Comparison of ENCODE assay signal across 14 cellular contexts in genomic region chrX:129581904-129582303, GRCh38. TPM values are rescaled to one million over a fixed set of nuclear protein-coding genes. Genes with fewer than 3 reads are reported as not detected.
DNase-seq lines count a peak whose midpoint lies in the region; ATAC-seq and TF ChIP-seq lines count a peak whose summit lies in the region.
"Had no signal": no experiment of that assay in that cellular context is flagged by ENCODE, and none has a peak within 500 bp of the region (broad histone marks: within the 10 kb centered on the region; RNA-seq: fewer than 3 reads in every experiment).

No MANE protein-coding gene starts in this region.

- CTCF ChIA-PET in CD8-positive, alpha-beta T cell (lab: Charles Lee), result no interaction called here

- TF ChIP-seq CTCF in mesothelial cell of epicardium (IDR thresholded peaks at IDR 0.05; ENCODE audit: unreplicated experiment) (no peak), osteocyte (IDR thresholded peaks at IDR 0.05) (no peak), progenitor cell of endocrine pancreas (IDR thresholded peaks at IDR 0.05; ENCODE audit: unreplicated experiment) (no peak)
- TF ChIP-seq CTCF in CD8-positive, alpha-beta T cell (IDR thresholded peaks at IDR 0.05), result no peak

- H3K9me3 ChIP-seq in CD8-positive, alpha-beta T cell (ENCODE audit: low read length), result no peaks in the 10 kb centered on the region
- H3K9me3 ChIP-seq: BLaER1 treated with 17β-estradiol and CSF1 and Interleukin-3, amounts not matched to agents 10 nM and 100 nM; HAP-1 had no signal

- H3K4me3 ChIP-seq in CD8-positive, alpha-beta T cell (ENCODE audit: low read depth, low read length), result no peak overlapping the region
- H3K4me3 ChIP-seq: BLaER1 treated with 17β-estradiol and CSF1 and Interleukin-3, amounts not matched to agents 10 nM and 100 nM; GM23248; HAP-1 had no signal

- no peak overlapping the region for H3K27ac ChIP-seq in CD8-positive, alpha-beta T cell (ENCODE audit: low read depth, low read length)
- H3K27ac ChIP-seq: BLaER1 treated with 17β-estradiol and CSF1 and Interleukin-3, amounts not matched to agents 10 nM and 100 nM; GM23248 had no signal

- H3K9me3 Mint-ChIP-seq in dendritic cell treated with granulocyte-macrophage colony-stimulating factor and Interleukin-4, amounts not matched to agents 40 ng/mL and 50 ng/mL, for 4 days, result no peaks in the 10 kb centered on the region
- H3K9me3 Mint-ChIP-seq in mesothelial cell of epicardium (no peaks in the 10 kb centered on the region), osteocyte (ENCODE audit: unreplicated experiment) (no peaks in the 10 kb centered on the region), progenitor cell of endocrine pancreas (ENCODE audit: low read depth) (no peaks in the 10 kb centered on the region)
- no peaks in the 10 kb centered on the region for H3K9me3 Mint-ChIP-seq in CD8-positive, alpha-beta T cell
- H3K9me3 Mint-ChIP-seq: CD8-positive, alpha-beta memory T cell had no signal

- DNase-seq in M059J (ENCODE audit: low read depth) (peak; percentile 58), mesothelial cell of epicardium (ENCODE audit: low spot score in 2 of 2, unreplicated experiment in 2 of 2) (no peak), osteocyte (ENCODE audit: extremely low spot score, unreplicated experiment) (no peak), progenitor cell of endocrine pancreas (ENCODE audit: low spot score, unreplicated experiment) (no peak)
- no peak for DNase-seq in activated CD4-positive, alpha-beta T cell treated with anti-CD3 and anti-CD28 coated beads, Interleukin-2, amount 50 U/mL, for 4 hours
- DNase-seq in CD8-positive, alpha-beta T cell, result no peak
- DNase-seq: CD8-positive, alpha-beta memory T cell; COR-L47; DMS 273 treated with DMSO at 0.1 percent for 48 hours; GM23248 had no signal

- no peaks in the 10 kb centered on the region for H3K36me3 ChIP-seq in CD8-positive, alpha-beta T cell (ENCODE audit: insufficient read depth, low read length)

- H3K36me3 Mint-ChIP-seq in dendritic cell treated with granulocyte-macrophage colony-stimulating factor and Interleukin-4, amounts not matched to agents 40 ng/mL and 50 ng/mL, for 4 days (ENCODE audit: low read depth), result peaks cover 31% of the 10 kb centered on the region
- H3K36me3 Mint-ChIP-seq in mesothelial cell of epicardium, result peaks cover 27% of the 10 kb centered on the region
- peaks cover 37% of the 10 kb centered on the region for H3K36me3 Mint-ChIP-seq in osteocyte (ENCODE audit: unreplicated experiment)
- H3K36me3 Mint-ChIP-seq in progenitor cell of endocrine pancreas (ENCODE audit: insufficient read depth), result peaks cover 13% of the 10 kb centered on the region
- H3K36me3 Mint-ChIP-seq in CD8-positive, alpha-beta T cell, result peaks cover 17% of the 10 kb centered on the region
- H3K36me3 Mint-ChIP-seq: CD8-positive, alpha-beta memory T cell had no signal

- H3K4me1 ChIP-seq in CD8-positive, alpha-beta T cell (ENCODE audit: insufficient read depth, low read length), result no peaks in the 10 kb centered on the region
- H3K4me1 ChIP-seq: BLaER1 treated with 17β-estradiol and CSF1 and Interleukin-3, amounts not matched to agents 10 nM and 100 nM had no signal

- H3K4me1 Mint-ChIP-seq in dendritic cell treated with granulocyte-macrophage colony-stimulating factor and Interleukin-4, amounts not matched to agents 40 ng/mL and 50 ng/mL, for 4 days (ENCODE audit: low read depth), result no peaks in the 10 kb centered on the region
- H3K4me1 Mint-ChIP-seq in mesothelial cell of epicardium (peaks cover 23% of the 10 kb centered on the region), osteocyte (ENCODE audit: unreplicated experiment) (peaks cover 47% of the 10 kb centered on the region), progenitor cell of endocrine pancreas (ENCODE audit: low read depth) (no peaks in the 10 kb centered on the region)
- no peaks in the 10 kb centered on the region for H3K4me1 Mint-ChIP-seq in CD8-positive, alpha-beta T cell (ENCODE audit: low read depth)
- H3K4me1 Mint-ChIP-seq: B cell; CD8-positive, alpha-beta memory T cell had no signal

- no peaks in the 10 kb centered on the region for H3K27me3 ChIP-seq in CD8-positive, alpha-beta T cell (ENCODE audit: insufficient read depth, low read length)

- no peak for ATAC-seq in CD8-positive, alpha-beta T cell

- no peaks in the 10 kb centered on the region for H3K27me3 Mint-ChIP-seq in dendritic cell treated with granulocyte-macrophage colony-stimulating factor and Interleukin-4, amounts not matched to agents 40 ng/mL and 50 ng/mL, for 4 days
- H3K27me3 Mint-ChIP-seq in mesothelial cell of epicardium (ENCODE audit: low read depth) (no peaks in the 10 kb centered on the region), osteocyte (ENCODE audit: unreplicated experiment) (no peaks in the 10 kb centered on the region), progenitor cell of endocrine pancreas (no peaks in the 10 kb centered on the region)
- H3K27me3 Mint-ChIP-seq in CD8-positive, alpha-beta T cell (ENCODE audit: low read depth), result no peaks in the 10 kb centered on the region
- H3K27me3 Mint-ChIP-seq: B cell had no signal

- peak overlapping the region; percentile 37 for H3K27ac Mint-ChIP-seq in dendritic cell treated with granulocyte-macrophage colony-stimulating factor and Interleukin-4, amounts not matched to agents 40 ng/mL and 50 ng/mL, for 4 days
- peak overlapping the region; percentile 71 for H3K27ac Mint-ChIP-seq in mesothelial cell of epicardium
- H3K27ac Mint-ChIP-seq in osteocyte (ENCODE audit: unreplicated experiment), result peak overlapping the region; percentile 69
- no peak overlapping the region for H3K27ac Mint-ChIP-seq in progenitor cell of endocrine pancreas
- H3K27ac Mint-ChIP-seq in CD8-positive, alpha-beta T cell, result no peak overlapping the region
- H3K27ac Mint-ChIP-seq: B cell; CD8-positive, alpha-beta memory T cell had no signal

- H3K4me3 Mint-ChIP-seq in dendritic cell treated with granulocyte-macrophage colony-stimulating factor and Interleukin-4, amounts not matched to agents 40 ng/mL and 50 ng/mL, for 4 days, result no peak overlapping the region
- H3K4me3 Mint-ChIP-seq in mesothelial cell of epicardium, result no peak overlapping the region
- no peak overlapping the region for H3K4me3 Mint-ChIP-seq in osteocyte (ENCODE audit: unreplicated experiment)
- no peak overlapping the region for H3K4me3 Mint-ChIP-seq in progenitor cell of endocrine pancreas (ENCODE audit: low read depth)
- H3K4me3 Mint-ChIP-seq in CD8-positive, alpha-beta T cell, result no peak overlapping the region
- H3K4me3 Mint-ChIP-seq: B cell; CD8-positive, alpha-beta memory T cell had no signal

- POLR2A ChIA-PET in CD8-positive, alpha-beta T cell (lab: Charles Lee), result no interaction called here

- intact Hi-C loops in dendritic cell treated with granulocyte-macrophage colony-stimulating factor and Interleukin-4, amounts not matched to agents 40 ng/mL and 50 ng/mL, for 4 days (cut with micrococcal nuclease), result no loop called here
- intact Hi-C loops in CD8-positive, alpha-beta T cell (cut with DNase I, micrococcal nuclease), result no loop called here

RNA-seq across cellular contexts. Expression of gene OCRL, which starts 41.8 kb away (rescaled TPM):
- 31.8 and 44.7 TPM in 2 replicates for total RNA-seq in M059J (2014; rRNA removed; shearing (Covaris generic))
- total RNA-seq in mesothelial cell of epicardium (46.7 to 49.0 TPM (median 48.9 TPM) in 3 replicates), osteocyte (49.8 and 52.8 TPM in 2 replicates), progenitor cell of endocrine pancreas (57.2 and 60.3 TPM in 2 replicates)
- 1 to 10 TPM; 1.7 to 2.1 TPM for total RNA-seq in CD8-positive, alpha-beta T cell

RNA-seq across cellular contexts. Expression of gene SMARCA1, which starts 58.6 kb away (rescaled TPM):
- 95.1 and 142 TPM in 2 replicates for total RNA-seq in M059J (2014; rRNA removed; shearing (Covaris generic))
- total RNA-seq in mesothelial cell of epicardium, result 116 TPM in 3 replicates
- total RNA-seq in osteocyte, result 118 and 121 TPM in 2 replicates
- total RNA-seq in progenitor cell of endocrine pancreas, result 183 TPM in 2 replicates
- total RNA-seq in CD8-positive, alpha-beta T cell, result under 1 TPM; 0.35 to 0.39 TPM

Comparison
In these comparisons a context has a peak if more than half of its experiments do, and no peak if none do; other contexts are left out.
1. H3K27ac Mint-ChIP-seq: peak in dendritic cell treated with granulocyte-macrophage colony-stimulating factor and Interleukin-4, amounts not matched to agents 40 ng/mL and 50 ng/mL, for 4 days (single experiment), mesothelial cell of epicardium (single experiment) and osteocyte (single experiment); none in progenitor cell of endocrine pancreas (single experiment) and CD8-positive, alpha-beta T cell (single experiment).
2. RNA of gene OCRL, which starts 41.8 kb away (total RNA-seq): 57.2 to 60.3 TPM in progenitor cell of endocrine pancreas, 49.8 to 52.8 TPM in osteocyte, 46.7 to 49.0 TPM in mesothelial cell of epicardium and 31.8 to 44.7 TPM in M059J; 1.7 to 2.1 TPM in CD8-positive, alpha-beta T cell; every median in the first group is over 10 times any median in the second.
3. RNA of gene SMARCA1, which starts 58.6 kb away (total RNA-seq): 183 TPM in progenitor cell of endocrine pancreas, 95.1 to 142 TPM in M059J, 118 to 121 TPM in osteocyte and 116 TPM in mesothelial cell of epicardium; 0.35 to 0.39 TPM in CD8-positive, alpha-beta T cell; every median in the first group is over 10 times any median in the second.